ENCODE assay signal across 12 cellular contexts in the genomic region with DNA sequence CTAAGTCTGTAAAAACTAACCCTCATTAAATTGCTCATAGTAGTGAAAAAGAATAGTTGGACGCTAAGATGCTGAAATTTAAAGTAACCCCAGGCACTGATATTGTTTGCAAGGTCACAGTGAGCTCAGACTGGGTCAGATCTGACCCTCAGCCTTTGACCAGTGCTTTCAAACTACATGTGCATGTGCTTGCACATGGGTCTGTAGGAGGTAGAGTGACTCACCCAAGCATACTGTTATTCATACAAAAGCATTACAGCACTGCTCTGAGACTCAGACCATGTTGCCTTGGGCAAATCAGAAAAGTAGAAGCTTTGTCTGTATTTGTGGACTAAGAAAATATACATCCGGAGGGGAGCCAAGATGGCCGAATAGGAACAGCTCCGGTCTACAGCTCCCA.
DNase-seq lines count a peak whose midpoint lies in the region; ATAC-seq, FAIRE-seq and TF ChIP-seq lines count a peak whose summit lies in the region.
"Had no signal": no experiment of that assay in that cellular context is flagged by ENCODE, and none has a peak within 500 bp of the region (broad histone marks: within the 10 kb centered on the region; RNA-seq: fewer than 3 reads in every experiment).

No MANE protein-coding gene starts in this region.

- no TSS peak for BruUV-seq in endothelial cell of umbilical vein (replicated peaks; lab: Mats Ljungman, UMichigan)

- H3K79me2 ChIP-seq in endothelial cell of umbilical vein (ENCODE audit: control insufficient read depth, insufficient read depth, low read length) (no peaks in the 10 kb centered on the region), neural progenitor cell (ENCODE audit: low read depth) (no peaks in the 10 kb centered on the region)

- DNase-seq in GM12892 (ENCODE audit: insufficient read length) (peak; percentile 0), RKO (ENCODE audit: low spot score) (peak; percentile 30), endothelial cell of umbilical vein (ENCODE audit: low read depth, low spot score) (peak; percentile 12), neural progenitor cell (ENCODE audit: low spot score) (no peak), putamen (ENCODE audit: low spot score) (no peak), lower lobe of right lung (no peak), Right ventricle myocardium inferior (ENCODE audit: missing footprints) (no peak)
- no peak for DNase-seq in stimulated activated naive CD4-positive, alpha-beta T cell treated with Interleukin-2 at 50 U/mL for 16 hours (lab: John Stamatoyannopoulos, UW)
- DNase-seq: aorta; CD4-positive, alpha-beta memory T cell; NCI-H2081 had no signal

- intact Hi-C loops in endothelial cell of umbilical vein (cut with micrococcal nuclease) (no loop called here), lower lobe of right lung (cut with DNase I) (no loop called here), Right ventricle myocardium inferior (cut with DNase I) (no loop called here)

- dilution Hi-C loops in endothelial cell of umbilical vein (cut with MboI; ENCODE audit: extremely low pct_ligation_motif_present, low sequenced_read_pairs): no loop called here

- H3K36me3 ChIP-seq in endothelial cell of umbilical vein (ENCODE audit: control insufficient read depth in 2 of 2, extremely low read depth in 1 of 2, insufficient read depth in 2 of 2, low read length in 2 of 2): no peaks in the 10 kb centered on the region
- H3K36me3 ChIP-seq in neural progenitor cell: no peaks in the 10 kb centered on the region
- no peaks in the 10 kb centered on the region for H3K36me3 ChIP-seq in lower lobe of right lung

- TF ChIP-seq POLR2A in GM12892 (IDR thresholded peaks at IDR 0.05; ENCODE audit: low read depth, low read length): no peak
- no peak for TF ChIP-seq POLR2A in endothelial cell of umbilical vein (IDR thresholded peaks at IDR 0.05; ENCODE audit: low read depth, low read length)

- peak overlapping the region; percentile 46 for H3K27ac Mint-ChIP-seq in neural progenitor cell
- H3K27ac Mint-ChIP-seq: CD4-positive, alpha-beta memory T cell; memory B cell had no signal

- FAIRE-seq in GM12892 (lab: Jason Lieb, UNC) (no peak), endothelial cell of umbilical vein (lab: Jason Lieb, UNC) (no peak)

- H3K9me3 ChIP-seq in endothelial cell of umbilical vein (replicated peaks; ENCODE audit: control insufficient read depth, insufficient read depth, low read length): no peaks in the 10 kb centered on the region
- H3K9me3 ChIP-seq in neural progenitor cell (ENCODE audit: low read depth): no peaks in the 10 kb centered on the region
- H3K9me3 ChIP-seq in lower lobe of right lung: no peaks in the 10 kb centered on the region

- H3F3A ChIP-seq in neural progenitor cell (ENCODE audit: low read depth): no peaks in the 10 kb centered on the region

- H3K4me3 ChIP-seq in endothelial cell of umbilical vein (replicated peaks in 1 of 3; ENCODE audit: insufficient read depth in 1 of 3, low read depth in 1 of 3, low read length in 3 of 3): no peak overlapping the region
- H3K4me3 ChIP-seq in neural progenitor cell: no peak overlapping the region
- no peak overlapping the region for H3K4me3 ChIP-seq in lower lobe of right lung

- peaks cover 8% of the 10 kb centered on the region for H3K4me1 Mint-ChIP-seq in neural progenitor cell
- H3K4me1 Mint-ChIP-seq: CD4-positive, alpha-beta memory T cell; memory B cell had no signal

- no peaks in the 10 kb centered on the region for H3K27me3 ChIP-seq in endothelial cell of umbilical vein (ENCODE audit: control insufficient read depth in 2 of 2, insufficient read depth in 2 of 2, low read length in 2 of 2)
- H3K27me3 ChIP-seq in neural progenitor cell: no peaks in the 10 kb centered on the region
- H3K27me3 ChIP-seq in lower lobe of right lung (ENCODE audit: low read depth): no peaks in the 10 kb centered on the region

- POLR2A ChIA-PET in endothelial cell of umbilical vein (lab: Charles Lee): no interaction called here

- no peaks in the 10 kb centered on the region for H4K20me1 ChIP-seq in endothelial cell of umbilical vein (replicated peaks; ENCODE audit: control insufficient read depth, extremely low read depth, insufficient read depth, low read length)
- no peaks in the 10 kb centered on the region for H4K20me1 ChIP-seq in neural progenitor cell (ENCODE audit: low read depth)

- H3K4me2 ChIP-seq in endothelial cell of umbilical vein (ENCODE audit: insufficient read depth, low read length): no peak overlapping the region
- H3K4me2 ChIP-seq in neural progenitor cell: no peak overlapping the region

- no peak overlapping the region for H3K27ac ChIP-seq in endothelial cell of umbilical vein (ENCODE audit: insufficient read depth, low read depth, low read length)
- no peak overlapping the region for H3K27ac ChIP-seq in neural progenitor cell
- no peak overlapping the region for H3K27ac ChIP-seq in lower lobe of right lung

- peaks cover 11% of the 10 kb centered on the region for H3K9me3 Mint-ChIP-seq in neural progenitor cell
- H3K9me3 Mint-ChIP-seq: memory B cell had no signal

- no peaks in the 10 kb centered on the region for H3K4me1 ChIP-seq in endothelial cell of umbilical vein (ENCODE audit: control insufficient read depth, extremely low read depth, insufficient read depth, low read length)
- H3K4me1 ChIP-seq in neural progenitor cell: peaks cover 5% of the 10 kb centered on the region
- H3K4me1 ChIP-seq in lower lobe of right lung: no peaks in the 10 kb centered on the region

- ATAC-seq in lower lobe of right lung (no peak), Right ventricle myocardium inferior (no peak)

- no peaks in the 10 kb centered on the region for H3K9me1 ChIP-seq in endothelial cell of umbilical vein (replicated peaks; ENCODE audit: control insufficient read depth, extremely low read depth, insufficient read depth, low read length)

- H3K9ac ChIP-seq in endothelial cell of umbilical vein (replicated peaks; ENCODE audit: extremely low read depth, insufficient read depth, low read length) (no peak overlapping the region), neural progenitor cell (no peak overlapping the region)

- H3K36me3 Mint-ChIP-seq in neural progenitor cell: peaks cover 3% of the 10 kb centered on the region
- H3K36me3 Mint-ChIP-seq: CD4-positive, alpha-beta memory T cell; memory B cell had no signal

- H3K4me3 Mint-ChIP-seq in neural progenitor cell: no peak overlapping the region
- H3K4me3 Mint-ChIP-seq: memory B cell had no signal

- H2AFZ ChIP-seq in endothelial cell of umbilical vein (ENCODE audit: low read depth, low read length) (no peak overlapping the region), neural progenitor cell (replicated peaks) (no peak overlapping the region)

- CTCF ChIA-PET in endothelial cell of umbilical vein (lab: Charles Lee): interaction anchor here (1.6 kb wide), 1 partner anchor 11 kb away, joined by 5 read pairs; no protein-coding TSS in a partner anchor

- no peak for TF ChIP-seq CTCF in endothelial cell of umbilical vein (IDR thresholded peaks at IDR 0.05; ENCODE audit: extremely low read depth in 1 of 2, insufficient read depth in 1 of 2, low read depth in 1 of 2, low read length in 2 of 2)
- TF ChIP-seq CTCF in neural progenitor cell (IDR thresholded peaks at IDR 0.05): no peak
- no peak for TF ChIP-seq CTCF in lower lobe of right lung (IDR thresholded peaks at IDR 0.05)

- H3K27me3 Mint-ChIP-seq in neural progenitor cell (ENCODE audit: insufficient read depth, low read depth): peaks cover 3% of the 10 kb centered on the region
- H3K27me3 Mint-ChIP-seq: CD4-positive, alpha-beta memory T cell; memory B cell had no signal

TF ChIP-seq in endothelial cell of umbilical vein, 7 proteins besides CTCF, POLR2A, EP300 and RAD21:
- TF ChIP-seq GATA2 (IDR thresholded peaks at IDR 0.05; ENCODE audit: insufficient read depth, insufficient read length, low read depth, low read length): no peak
- no peak for TF ChIP-seq JUN (IDR thresholded peaks at IDR 0.05; ENCODE audit: borderline replicate concordance, insufficient read depth, insufficient read length, low read depth)
- TF ChIP-seq FOS (IDR thresholded peaks at IDR 0.05; ENCODE audit: borderline replicate concordance, insufficient read depth, low read length): peak; percentile 46

Comparison
In these comparisons a context has a peak if more than half of its experiments do, and no peak if none do; other contexts are left out.
1. DNase-seq: peak in GM12892 (single experiment), RKO (single experiment) and endothelial cell of umbilical vein (single experiment); none in neural progenitor cell (single experiment), putamen (single experiment), stimulated activated naive CD4-positive, alpha-beta T cell treated with Interleukin-2 at 50 U/mL for 16 hours (single experiment), lower lobe of right lung (single experiment) and Right ventricle myocardium inferior (single experiment).